Comparison of ENCODE assay signal across 29 cellular contexts in the genomic region with DNA sequence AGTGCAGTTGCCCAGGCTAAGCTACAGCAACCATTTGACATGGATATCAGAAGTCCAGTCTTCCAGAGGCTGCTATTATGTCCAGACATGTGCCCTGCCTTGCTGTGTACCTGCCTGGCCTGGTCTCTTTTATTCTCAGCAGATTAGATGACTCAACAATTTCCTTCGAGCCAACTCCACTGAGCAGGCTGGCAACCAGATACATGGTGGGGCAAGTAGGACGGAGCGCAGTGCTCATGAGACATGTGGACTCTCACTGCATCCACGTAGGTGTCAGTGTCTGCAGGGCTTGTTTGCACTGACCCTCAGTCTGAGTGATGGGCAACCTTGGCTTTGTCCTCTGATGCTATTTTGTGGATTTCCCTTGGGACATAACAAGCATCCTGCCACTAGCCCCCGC. TPM values are rescaled to one million over a fixed set of nuclear protein-coding genes. Genes with fewer than 3 reads are reported as not detected.
DNase-seq lines count a peak whose midpoint lies in the region; ATAC-seq, FAIRE-seq and TF ChIP-seq lines count a peak whose summit lies in the region.
"Had no signal": no experiment of that assay in that cellular context is flagged by ENCODE, and none has a peak within 500 bp of the region (broad histone marks: within the 10 kb centered on the region; RNA-seq: fewer than 3 reads in every experiment).

No MANE protein-coding gene starts in this region.

- H3K9me3 ChIP-seq in A549 (no peaks in the 10 kb centered on the region), Panc1 (ENCODE audit: control insufficient read depth, insufficient read depth, low read depth, low read length) (no peaks in the 10 kb centered on the region)
- H3K9me3 ChIP-seq: BE2C had no signal

- TF ChIP-seq CTCF in A549 (IDR thresholded peaks at IDR 0.05): no peak
- TF ChIP-seq CTCF in Panc1 (IDR thresholded peaks at IDR 0.05): no peak
- no peak for TF ChIP-seq CTCF in bronchial epithelial cell (IDR thresholded peaks at IDR 0.05; ENCODE audit: insufficient read depth, low read length, severe bottlenecking)

- no TSS peak for BruUV-seq in Panc1 (replicated peaks; lab: Mats Ljungman, UMichigan)

- CTCF ChIA-PET in A549 (lab: Yijun Ruan, JAX) (no interaction called here), Panc1 (lab: Charles Lee) (no interaction called here)

- H3K4me3 ChIP-seq in A549 (no peak overlapping the region), Panc1 (ENCODE audit: low read depth in 2 of 2, low read length in 2 of 2) (no peak overlapping the region), bronchial epithelial cell (ENCODE audit: low read depth, low read length) (no peak overlapping the region)
- H3K4me3 ChIP-seq: BLaER1, GM12878 had no signal

- intact Hi-C loops in Panc1 (cut with micrococcal nuclease; ENCODE audit: unreplicated experiment): no loop called here

- ATAC-seq in A549 (no peak), Panc1 (0 out of 2 replicates have a peak, but pooled peaks have one; percentile 34), esophagus mucosa (peak; percentile 60), HG02938 (IDR thresholded peaks at IDR 0.05; ENCODE audit: unreplicated experiment) (no peak)
- ATAC-seq in stimulated activated naive CD8-positive, alpha-beta T cell treated with anti-CD3 and anti-CD28 coated beads, Interleukin-15, Interleukin-2, amounts not matched to agents 100 U/mL and 50 U/mL, for 24 hours: no peak
- ATAC-seq: GM12878 had no signal

- no peak for TF ChIP-seq POLR2A in A549 (IDR thresholded peaks at IDR 0.05; ENCODE audit: low read length)

- no peaks in the 10 kb centered on the region for H3K4me1 ChIP-seq in A549
- H3K4me1 ChIP-seq in Panc1 (ENCODE audit: control insufficient read depth, insufficient read depth, low read length): no peaks in the 10 kb centered on the region
- H3K4me1 ChIP-seq: BE2C, BLaER1 had no signal

- H3K36me3 ChIP-seq in Panc1 (ENCODE audit: control insufficient read depth, insufficient read depth, low read length): no peaks in the 10 kb centered on the region
- H3K36me3 ChIP-seq in bronchial epithelial cell (ENCODE audit: control insufficient read depth, insufficient read depth, low read length): no peaks in the 10 kb centered on the region
- H3K36me3 ChIP-seq: BE2C, BLaER1 had no signal

- in situ Hi-C loops in Panc1 (cut with HindIII; ENCODE audit: low pct_unique_long_range_greater_than_20kb, low sequenced_read_pairs): no loop called here

- WGBS in A549 (ENCODE audit: missing lambda C conversion rate): 35% methylated on average over 5 of the region's 5 CpGs

- TF ChIP-seq RAD21 in A549 (conservative IDR thresholded peaks at IDR 0.05 in 1 of 2, IDR thresholded peaks at IDR 0.05 in 1 of 2): no peak

- DNase-seq in A549 (ENCODE audit: low read depth in 1 of 2, low spot score in 1 of 2): no peak
- no peak for DNase-seq in Panc1 (ENCODE audit: low read depth, low spot score)
- DNase-seq in bronchial epithelial cell (ENCODE audit: low read depth): peak; percentile 3
- DNase-seq in AML-193 (lab: John Stamatoyannopoulos, UW): no peak
- DNase-seq in NCI-H524 treated with DMSO at 0.1 percent for 48 hours (lab: John Stamatoyannopoulos, UW): no peak
- DNase-seq in stimulated activated naive CD8-positive, alpha-beta T cell treated with anti-CD3 and anti-CD28 coated beads, Interleukin-15, Interleukin-2, amounts not matched to agents 100 U/mL and 50 U/mL, for 24 hours: no peak
- DNase-seq: 8988T; BE2C; C1 segment of cervical spinal cord; CD4-positive, alpha-beta memory T cell; CD4-positive, CD25-positive, alpha-beta regulatory T cell; CD8-positive, alpha-beta memory T cell; COR-L47; DMS 273 treated with DMSO at 0.1 percent for 48 hours; DMS153; DMS53; DMS79; DND-41; EL; GDM1 had no signal

- no peak overlapping the region for H3K4me2 ChIP-seq in A549
- H3K4me2 ChIP-seq: BLaER1 had no signal

- no peak for FAIRE-seq in A549 (lab: Jason Lieb, UNC)
- FAIRE-seq in bronchial epithelial cell (lab: Jason Lieb, UNC): peak; percentile 43
- FAIRE-seq: A204.1, GM12878, GM12892, GM18507 had no signal

- H3K27me3 ChIP-seq in Panc1 (ENCODE audit: control insufficient read depth, insufficient read depth, low read length) (0 out of 2 replicates have a peak, but pooled peaks cover 2% of the 10 kb centered on the region), bronchial epithelial cell (ENCODE audit: control insufficient read depth, insufficient read depth, low read length) (no peaks in the 10 kb centered on the region)
- H3K27me3 ChIP-seq: BE2C, BLaER1 had no signal

- H3K27ac ChIP-seq in A549 (no peak overlapping the region), Panc1 (ENCODE audit: low read length) (no peak overlapping the region)
- H3K27ac ChIP-seq: BLaER1 had no signal

- POLR2A ChIA-PET in A549 (lab: Yijun Ruan, JAX): no interaction called here
- POLR2A ChIA-PET in Panc1 (lab: Charles Lee): no interaction called here

- TF ChIP-seq EP300 in A549 (IDR thresholded peaks at IDR 0.05): no peak

TF ChIP-seq in A549, 52 proteins besides CTCF, POLR2A, EP300 and RAD21:
- TF ChIP-seq, protein P1, sequence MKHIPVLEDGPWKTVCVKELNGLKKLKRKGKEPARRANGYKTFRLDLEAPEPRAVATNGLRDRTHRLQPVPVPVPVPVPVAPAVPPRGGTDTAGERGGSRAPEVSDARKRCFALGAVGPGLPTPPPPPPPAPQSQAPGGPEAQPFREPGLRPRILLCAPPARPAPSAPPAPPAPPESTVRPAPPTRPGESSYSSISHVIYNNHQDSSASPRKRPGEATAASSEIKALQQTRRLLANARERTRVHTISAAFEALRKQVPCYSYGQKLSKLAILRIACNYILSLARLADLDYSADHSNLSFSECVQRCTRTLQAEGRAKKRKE (CRISPR knock-in tag; IDR thresholded peaks at IDR 0.05; ENCODE audit: low read depth): no peak
- peak; percentile 36 for TF ChIP-seq MAFK (IDR thresholded peaks at IDR 0.05; ENCODE audit: partially characterized antibody)
TF ChIP-seq in A549: peak in this region for 1.

RNA-seq across cellular contexts. Expression of gene MAGEA11, which starts 7.2 kb away (rescaled TPM):
- polyA plus RNA-seq in A549 (2011; rRNA removed) (not detected in 2 replicates), A549 (2017; fragmentation: RNase III; extraction: RNeasy Plus Mini Kit Qiagen cat#74134 plus additional on column Dnase treatment) (not detected in 3 replicates)
- polyA plus RNA-seq in A549 (2012; cell fraction: cytosol; rRNA removed): 0.03 TPM in 1 of 2 replicates, not detected in the other
- polyA plus RNA-seq in A549 (2012; cell fraction: nucleus; rRNA removed): not detected in 2 replicates
- not detected in 2 replicates for polyA minus RNA-seq in A549 (2011; rRNA and poly(A)+ RNA removed)
- total RNA-seq in Panc1 (2021; ENCODE audit: unreplicated experiment) (not detected), bronchial epithelial cell (not detected in 2 replicates), esophagus mucosa (not detected)
- not detected for polyA plus RNA-seq in Panc1 (2012; ENCODE audit: insufficient read length)
- total RNA-seq: CD4-positive, alpha-beta memory T cell; CD4-positive, CD25-positive, alpha-beta regulatory T cell; CD8-positive, alpha-beta memory T cell; G401; GM12878 had no signal
- polyA plus RNA-seq: CD14-positive monocyte; CD4-positive, alpha-beta memory T cell; CD4-positive, CD25-positive, alpha-beta regulatory T cell; CD8-positive, alpha-beta memory T cell had no signal

Comparison
In these comparisons a context has a peak if more than half of its experiments do, and no peak if none do; other contexts are left out.
1. ATAC-seq: peak in Panc1 (single experiment) and esophagus mucosa (single experiment); none in A549 (0 of 2), HG02938 (single experiment) and stimulated activated naive CD8-positive, alpha-beta T cell treated with anti-CD3 and anti-CD28 coated beads, Interleukin-15, Interleukin-2, amounts not matched to agents 100 U/mL and 50 U/mL, for 24 hours (single experiment).